Comparison of ENCODE assay signal across 34 cellular contexts in genomic region chr14:76067536-76067935, GRCh38.
"Had no signal": no experiment of that assay in that cellular context is flagged by ENCODE, and none has a peak within 500 bp of the region (broad histone marks: within the 10 kb centered on the region; RNA-seq: fewer than 3 reads in every experiment).

No MANE protein-coding gene starts in this region.

- H3K36me3 ChIP-seq: adrenal gland, breast epithelium, cardiac muscle cell had no signal

- H3K4me1 Mint-ChIP-seq: activated B cell treated with CpG ODN at 0.5 μM for 24 hours; activated T-helper 17 cell treated with anti-CD3 and anti-CD28 coated beads, Interleukin-2, amount 50 U/mL, for 72 hours; brain had no signal

- H3K27ac Mint-ChIP-seq: activated B cell treated with CpG ODN at 0.5 μM for 24 hours; activated CD8-positive, alpha-beta T cell treated with anti-CD3 and anti-CD28 coated beads for 36 hours; activated naive CD8-positive, alpha-beta T cell; activated T-helper 17 cell treated with anti-CD3 and anti-CD28 coated beads, Interleukin-2, amount 50 U/mL, for 72 hours; brain; dendritic cell treated with granulocyte-macrophage colony-stimulating factor and Interleukin-4, amounts not matched to agents 40 ng/mL and 50 ng/mL, for 4 days; endodermal cell; T-helper 17 cell; T-helper 2 cell treated with Interferon-gamma antibody and Interleukin-4, amounts not matched to agents 5 μg/mL and 100 μg/mL, for 36 hours had no signal

- ATAC-seq: activated CD4-positive, CD25-positive, alpha-beta regulatory T cell treated with anti-CD3 and anti-CD28 coated beads, Interleukin-2, amount 50 U/mL, for 24 hours; activated CD8-positive, alpha-beta T cell treated with anti-CD3 and anti-CD28 coated beads for 36 hours; activated T-cell treated with anti-CD3 and anti-CD28 coated beads, Interleukin-2, amount 50 U/mL, for 4 hours; activated T-helper 17 cell treated with anti-CD3 and anti-CD28 coated beads, Interleukin-2, amount 50 U/mL, for 72 hours; esophagus mucosa; T-helper 17 cell had no signal

- H3K27ac ChIP-seq: adrenal gland, ascending aorta, breast epithelium, cardiac muscle cell, coronary artery, dorsolateral prefrontal cortex, WERI-Rb-1 had no signal

- H3K9me3 ChIP-seq: adrenal gland, ascending aorta, breast epithelium had no signal

- H3K4me1 ChIP-seq: adrenal gland, ascending aorta, breast epithelium had no signal

- H3K4me3 ChIP-seq: adrenal gland, ascending aorta, breast epithelium, cardiac muscle cell, coronary artery, dorsolateral prefrontal cortex had no signal

- H3K27me3 Mint-ChIP-seq: activated B cell treated with CpG ODN at 0.5 μM for 24 hours; activated CD8-positive, alpha-beta T cell treated with anti-CD3 and anti-CD28 coated beads for 36 hours; activated naive CD8-positive, alpha-beta T cell; activated T-helper 17 cell treated with anti-CD3 and anti-CD28 coated beads, Interleukin-2, amount 50 U/mL, for 72 hours; brain; dendritic cell treated with granulocyte-macrophage colony-stimulating factor and Interleukin-4, amounts not matched to agents 40 ng/mL and 50 ng/mL, for 4 days; T-helper 17 cell had no signal

- H3K27me3 ChIP-seq: adrenal gland, ascending aorta, breast epithelium, cardiac muscle cell, dorsolateral prefrontal cortex had no signal

- DNase-seq: activated B cell treated with CpG ODN at 0.5 μM for 24 hours; activated CD4-positive, alpha-beta T cell treated with anti-CD3 and anti-CD28 coated beads for 48 hours; activated CD4-positive, alpha-beta T cell treated with anti-CD3 and anti-CD28 coated beads, Interleukin-2, amount 50 U/mL, for 1 hour; activated CD4-positive, alpha-beta T cell treated with anti-CD3 and anti-CD28 coated beads, Interleukin-2, amount 50 U/mL, for 48 hours; activated CD8-positive, alpha-beta memory T cell treated with anti-CD3 and anti-CD28 coated beads for 24 hours; activated CD8-positive, alpha-beta T cell treated with anti-CD3 and anti-CD28 coated beads for 36 hours; activated effector memory CD4-positive, alpha-beta T cell treated with Interleukin-2 at 50 U/mL for 16 hours; activated gamma-delta T cell treated with Interleukin-2 at 50 U/mL for 16 hours; activated naive CD4-positive, alpha-beta T cell treated with anti-CD3 and anti-CD28 coated beads, Interleukin-2, amount 50 U/mL, for 16 hours; activated naive CD4-positive, alpha-beta T cell treated with Interleukin-2 at 50 U/mL for 16 hours; activated T-cell treated with anti-CD3 and anti-CD28 coated beads, Interleukin-2, amount 50 U/mL, for 4 hours; adrenal gland; central memory CD4-positive, alpha-beta T cell; cerebellar nuclear complex; dorsolateral prefrontal cortex; effector memory CD4-positive, alpha-beta T cell; endodermal cell; foreskin melanocyte; head of caudate nucleus; T-helper 1 cell; T-helper 17 cell; T1000; WERI-Rb-1 had no signal

- H3K4me3 Mint-ChIP-seq: activated B cell treated with CpG ODN at 0.5 μM for 24 hours; activated CD8-positive, alpha-beta T cell treated with anti-CD3 and anti-CD28 coated beads for 36 hours; activated naive CD8-positive, alpha-beta T cell; activated T-cell treated with anti-CD3 and anti-CD28 coated beads, Interleukin-2, amount 50 U/mL, for 4 hours; activated T-helper 17 cell treated with anti-CD3 and anti-CD28 coated beads, Interleukin-2, amount 50 U/mL, for 72 hours; brain; dendritic cell treated with granulocyte-macrophage colony-stimulating factor and Interleukin-4, amounts not matched to agents 40 ng/mL and 50 ng/mL, for 4 days; endodermal cell; T-helper 17 cell; T-helper 2 cell treated with Interferon-gamma antibody and Interleukin-4, amounts not matched to agents 5 μg/mL and 100 μg/mL, for 36 hours had no signal
